1 cellular context compared by ENCODE assay signal in the genomic region with DNA sequence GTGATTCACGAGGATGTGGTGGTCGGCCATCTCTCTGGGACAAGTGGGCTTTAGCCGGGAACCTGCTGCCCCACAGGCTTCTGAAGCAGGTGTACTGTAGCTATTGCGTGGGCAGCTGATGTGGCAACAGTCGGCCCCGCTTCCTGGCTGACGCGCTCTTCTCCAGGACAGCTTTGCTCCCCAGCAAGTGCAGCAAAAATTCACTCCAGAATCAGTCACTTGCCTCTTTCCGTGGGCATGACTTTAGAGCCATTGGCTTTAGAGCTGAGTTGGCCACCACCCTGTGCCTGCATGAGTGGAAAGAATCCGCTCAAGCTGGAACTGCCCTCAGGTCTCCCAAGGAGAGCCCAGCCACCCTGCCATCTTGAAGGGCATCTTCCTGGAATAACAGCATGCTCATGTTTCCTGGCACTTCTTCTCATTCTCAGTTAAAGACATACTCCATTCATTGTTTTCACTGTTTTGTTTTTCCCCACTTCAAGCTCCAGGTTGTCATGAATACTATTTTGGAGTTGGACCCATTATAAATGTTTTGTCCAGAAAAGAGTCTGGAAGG.
TF ChIP-seq lines count a peak whose summit lies in the region.

No MANE protein-coding gene starts in this region.

TF ChIP-seq in HepG2, 621 proteins besides CTCF, POLR2A, EP300 and RAD21:
- TF ChIP-seq ZNF629 (CRISPR knock-in tag; conservative IDR thresholded peaks at IDR 0.05) (no peak), TBX3 (IDR thresholded peaks at IDR 0.05; ENCODE audit: borderline replicate concordance) (no peak), PAWR (CRISPR knock-in tag; IDR thresholded peaks at IDR 0.05; ENCODE audit: borderline replicate concordance) (no peak)
- TF ChIP-seq, protein P1, sequence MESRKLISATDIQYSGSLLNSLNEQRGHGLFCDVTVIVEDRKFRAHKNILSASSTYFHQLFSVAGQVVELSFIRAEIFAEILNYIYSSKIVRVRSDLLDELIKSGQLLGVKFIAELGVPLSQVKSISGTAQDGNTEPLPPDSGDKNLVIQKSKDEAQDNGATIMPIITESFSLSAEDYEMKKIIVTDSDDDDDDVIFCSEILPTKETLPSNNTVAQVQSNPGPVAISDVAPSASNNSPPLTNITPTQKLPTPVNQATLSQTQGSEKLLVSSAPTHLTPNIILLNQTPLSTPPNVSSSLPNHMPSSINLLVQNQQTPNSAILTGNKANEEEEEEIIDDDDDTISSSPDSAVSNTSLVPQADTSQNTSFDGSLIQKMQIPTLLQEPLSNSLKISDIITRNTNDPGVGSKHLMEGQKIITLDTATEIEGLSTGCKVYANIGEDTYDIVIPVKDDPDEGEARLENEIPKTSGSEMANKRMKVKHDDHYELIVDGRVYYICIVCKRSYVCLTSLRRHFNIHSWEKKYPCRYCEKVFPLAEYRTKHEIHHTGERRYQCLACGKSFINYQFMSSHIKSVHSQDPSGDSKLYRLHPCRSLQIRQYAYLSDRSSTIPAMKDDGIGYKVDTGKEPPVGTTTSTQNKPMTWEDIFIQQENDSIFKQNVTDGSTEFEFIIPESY (CRISPR knock-in tag; IDR thresholded peaks at IDR 0.05): peak; percentile 52; the same call in 1 of the 2 replicates
